18 cellular contexts compared by ENCODE assay signal in the genomic region with DNA sequence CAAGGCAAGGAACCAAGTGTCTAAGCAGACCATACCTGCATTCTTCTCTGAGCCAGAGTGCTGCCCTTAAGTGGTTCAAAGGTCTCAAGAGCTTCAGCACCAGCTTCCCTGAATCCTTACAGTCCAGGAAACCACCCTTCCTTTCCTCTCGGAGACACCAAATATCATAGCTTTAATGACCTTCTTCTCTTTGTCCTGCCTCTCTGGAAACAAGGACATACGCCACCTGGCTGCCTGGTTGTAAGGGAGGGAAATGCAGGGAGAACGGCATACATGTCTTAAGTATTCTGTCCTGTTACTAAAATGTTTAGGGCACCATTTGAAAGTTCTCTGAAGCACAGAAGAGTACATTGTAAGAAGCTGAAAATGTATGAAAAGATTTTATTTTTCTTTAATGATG.
"Had no signal": no experiment of that assay in that cellular context is flagged by ENCODE, and none has a peak within 500 bp of the region (broad histone marks: within the 10 kb centered on the region; RNA-seq: fewer than 3 reads in every experiment).

No MANE protein-coding gene starts in this region.

- H3K4me1 ChIP-seq: colonic mucosa, gastroesophageal sphincter, spleen, tibial artery, upper lobe of left lung, uterus had no signal

- H3K36me3 ChIP-seq: colonic mucosa, gastroesophageal sphincter, spleen, tibial artery, upper lobe of left lung, uterus had no signal

- ATAC-seq: esophagus mucosa; gastroesophageal sphincter; left colon; mucosa of descending colon; naive thymus-derived CD8-positive, alpha-beta T cell; sciatic nerve; stimulated activated memory B cell treated with anti-CD40 and anti-IgM and Interleukin-4, amounts not matched to agents 10 μg/mL and 1 μg/mL and 100 μg/mL, for 72 hours had no signal

- H3K27me3 ChIP-seq: colonic mucosa, gastroesophageal sphincter, spleen, tibial artery, upper lobe of left lung, uterus had no signal

- H3K27ac ChIP-seq: colonic mucosa, gastroesophageal sphincter, spleen, tibial artery, upper lobe of left lung, uterus had no signal

- H3K9me3 ChIP-seq: colonic mucosa, gastroesophageal sphincter, mucosa of descending colon, tibial artery, upper lobe of left lung, uterus had no signal

- DNase-seq: colonic mucosa; dermis blood vessel endothelial cell; glutamatergic neuron; left colon; mucosa of descending colon; naive thymus-derived CD8-positive, alpha-beta T cell; posterior cingulate gyrus; spleen; stimulated activated CD4-positive, alpha-beta T cell treated with anti-CD3 and anti-CD28 coated beads, Interleukin-15, amount 100 ng/mL, for 24 hours; stimulated activated CD4-positive, alpha-beta T cell treated with anti-CD3 and anti-CD28 coated beads, Interleukin-1b, Interleukin-23, amount 100 ng/mL, for 48 hours; stimulated activated CD4-positive, alpha-beta T cell treated with anti-CD3 and anti-CD28 coated beads, Interleukin-4, amount 100 ng/mL, for 24 hours; tibial artery; upper lobe of left lung; uterus had no signal

- H3K4me3 ChIP-seq: colonic mucosa, gastroesophageal sphincter, mucosa of descending colon, spleen, tibial artery, upper lobe of left lung, uterus had no signal
